26 cellular contexts compared by ENCODE assay signal in the genomic region with DNA sequence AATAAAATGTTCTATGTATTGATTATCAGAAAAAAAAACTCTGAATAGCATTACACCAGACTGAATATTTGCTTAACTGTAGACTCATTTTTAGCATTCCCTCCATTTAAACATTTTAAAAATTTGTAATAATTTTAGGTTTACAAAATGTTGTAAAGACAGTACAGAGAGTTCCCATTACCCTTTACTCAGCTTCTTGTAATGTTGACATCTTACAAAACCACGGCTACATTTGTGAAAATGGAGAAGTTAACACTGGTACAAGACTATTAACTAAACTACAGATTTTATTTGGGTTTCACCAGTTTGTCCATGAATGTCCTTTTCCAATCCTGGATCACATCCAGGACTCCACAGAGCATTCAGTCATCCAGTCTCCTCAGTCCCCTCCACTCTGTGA.
"Had no signal": no experiment of that assay in that cellular context is flagged by ENCODE, and none has a peak within 500 bp of the region (broad histone marks: within the 10 kb centered on the region; RNA-seq: fewer than 3 reads in every experiment).

No MANE protein-coding gene starts in this region.

- H3K27ac Mint-ChIP-seq: activated CD4-positive, alpha-beta memory T cell treated with anti-CD3 and anti-CD28 coated beads for 36 hours; activated CD4-positive, alpha-beta T cell treated with anti-CD3 and anti-CD28 coated beads, Interleukin-2, amount 10 ng/mL, durations not matched to agents 24 days and 14 days; activated naive CD4-positive, alpha-beta T cell treated with anti-CD3 and anti-CD28 coated beads, Interleukin-2, amount 50 U/mL, for 24 hours; activated naive CD8-positive, alpha-beta T cell treated with anti-CD3 and anti-CD28 coated beads, Interleukin-2, amount 50 U/mL, for 24 hours; activated T-cell treated with anti-CD3 and anti-CD28 coated beads, Interleukin-2, amount 50 U/mL, for 24 hours; dendritic cell treated with granulocyte-macrophage colony-stimulating factor and Interleukin-4, amounts not matched to agents 40 ng/mL and 50 ng/mL, for 4 days; natural killer cell treated with Interleukin-12 subunit alpha and Interleukin-12 subunit beta and Interleukin-15 and Interleukin-18, amount 100 ng/mL, for 72 hours; stimulated activated memory B cell treated with anti-CD40 and anti-IgM and Interleukin-4, amounts not matched to agents 10 μg/mL and 1 μg/mL and 100 μg/mL, for 72 hours; stimulated activated naive CD8-positive, alpha-beta T cell treated with anti-CD3 and anti-CD28 coated beads, Interleukin-15, amount 100 ng/mL, for 72 hours; T-helper 17 cell had no signal

- H3K36me3 ChIP-seq: esophagus muscularis mucosa, left ventricle myocardium inferior, prostate gland, upper lobe of left lung had no signal

- H3K4me1 ChIP-seq: foreskin keratinocyte, prostate gland had no signal

- ATAC-seq: activated naive CD8-positive, alpha-beta T cell treated with anti-CD3 and anti-CD28 coated beads, Interleukin-2, amount 50 U/mL, for 24 hours; foreskin keratinocyte; mucosa of descending colon; natural killer cell treated with Interleukin-12 subunit alpha and Interleukin-12 subunit beta and Interleukin-15 and Interleukin-18, amount 100 ng/mL, for 72 hours; stimulated activated memory B cell treated with anti-CD40 and anti-IgM and Interleukin-4, amounts not matched to agents 10 μg/mL and 1 μg/mL and 100 μg/mL, for 72 hours; stimulated activated naive CD8-positive, alpha-beta T cell treated with anti-CD3 and anti-CD28 coated beads, Interleukin-15, amount 100 ng/mL, for 72 hours; T-helper 17 cell had no signal

- H3K4me1 Mint-ChIP-seq: activated CD4-positive, alpha-beta T cell treated with anti-CD3 and anti-CD28 coated beads, Interleukin-2, amount 10 ng/mL, durations not matched to agents 24 days and 14 days; activated naive CD4-positive, alpha-beta T cell treated with anti-CD3 and anti-CD28 coated beads, Interleukin-2, amount 50 U/mL, for 24 hours; activated naive CD8-positive, alpha-beta T cell treated with anti-CD3 and anti-CD28 coated beads, Interleukin-2, amount 50 U/mL, for 24 hours; central memory CD8-positive, alpha-beta T cell; stimulated activated memory B cell treated with anti-CD40 and anti-IgM and Interleukin-4, amounts not matched to agents 10 μg/mL and 1 μg/mL and 100 μg/mL, for 72 hours; stimulated activated naive CD8-positive, alpha-beta T cell treated with anti-CD3 and anti-CD28 coated beads, Interleukin-15, amount 100 ng/mL, for 72 hours; T-helper 17 cell had no signal

- H3K4me3 Mint-ChIP-seq: activated CD4-positive, alpha-beta memory T cell treated with anti-CD3 and anti-CD28 coated beads for 36 hours; activated CD4-positive, alpha-beta T cell treated with anti-CD3 and anti-CD28 coated beads, Interleukin-2, amount 10 ng/mL, durations not matched to agents 24 days and 14 days; activated naive CD4-positive, alpha-beta T cell treated with anti-CD3 and anti-CD28 coated beads, Interleukin-2, amount 50 U/mL, for 24 hours; activated naive CD8-positive, alpha-beta T cell treated with anti-CD3 and anti-CD28 coated beads, Interleukin-2, amount 50 U/mL, for 24 hours; activated T-cell treated with anti-CD3 and anti-CD28 coated beads, Interleukin-2, amount 50 U/mL, for 24 hours; central memory CD8-positive, alpha-beta T cell; dendritic cell treated with granulocyte-macrophage colony-stimulating factor and Interleukin-4, amounts not matched to agents 40 ng/mL and 50 ng/mL, for 4 days; natural killer cell treated with Interleukin-12 subunit alpha and Interleukin-12 subunit beta and Interleukin-15 and Interleukin-18, amount 100 ng/mL, for 72 hours; stimulated activated memory B cell treated with anti-CD40 and anti-IgM and Interleukin-4, amounts not matched to agents 10 μg/mL and 1 μg/mL and 100 μg/mL, for 72 hours; stimulated activated naive CD8-positive, alpha-beta T cell treated with anti-CD3 and anti-CD28 coated beads, Interleukin-15, amount 100 ng/mL, for 72 hours; T-helper 17 cell had no signal

- H3K27me3 Mint-ChIP-seq: activated naive CD4-positive, alpha-beta T cell treated with anti-CD3 and anti-CD28 coated beads, Interleukin-2, amount 50 U/mL, for 24 hours had no signal

- H3K27ac ChIP-seq: foreskin keratinocyte, left ventricle myocardium inferior, prostate gland, upper lobe of left lung had no signal

- H3K9me3 Mint-ChIP-seq: activated CD4-positive, alpha-beta memory T cell treated with anti-CD3 and anti-CD28 coated beads for 36 hours; activated CD4-positive, alpha-beta T cell treated with anti-CD3 and anti-CD28 coated beads, Interleukin-2, amount 10 ng/mL, durations not matched to agents 24 days and 14 days; activated naive CD4-positive, alpha-beta T cell treated with anti-CD3 and anti-CD28 coated beads, Interleukin-2, amount 50 U/mL, for 24 hours; activated naive CD8-positive, alpha-beta T cell treated with anti-CD3 and anti-CD28 coated beads, Interleukin-2, amount 50 U/mL, for 24 hours; activated T-cell treated with anti-CD3 and anti-CD28 coated beads, Interleukin-2, amount 50 U/mL, for 24 hours; central memory CD8-positive, alpha-beta T cell; dendritic cell treated with granulocyte-macrophage colony-stimulating factor and Interleukin-4, amounts not matched to agents 40 ng/mL and 50 ng/mL, for 4 days; natural killer cell treated with Interleukin-12 subunit alpha and Interleukin-12 subunit beta and Interleukin-15 and Interleukin-18, amount 100 ng/mL, for 72 hours; stimulated activated memory B cell treated with anti-CD40 and anti-IgM and Interleukin-4, amounts not matched to agents 10 μg/mL and 1 μg/mL and 100 μg/mL, for 72 hours; stimulated activated naive CD8-positive, alpha-beta T cell treated with anti-CD3 and anti-CD28 coated beads, Interleukin-15, amount 100 ng/mL, for 72 hours had no signal

- H3K36me3 Mint-ChIP-seq: activated CD4-positive, alpha-beta memory T cell treated with anti-CD3 and anti-CD28 coated beads for 36 hours; activated naive CD4-positive, alpha-beta T cell treated with anti-CD3 and anti-CD28 coated beads, Interleukin-2, amount 50 U/mL, for 24 hours; natural killer cell treated with Interleukin-12 subunit alpha and Interleukin-12 subunit beta and Interleukin-15 and Interleukin-18, amount 100 ng/mL, for 72 hours; stimulated activated memory B cell treated with anti-CD40 and anti-IgM and Interleukin-4, amounts not matched to agents 10 μg/mL and 1 μg/mL and 100 μg/mL, for 72 hours had no signal

- H3K9me3 ChIP-seq: esophagus muscularis mucosa, left ventricle myocardium inferior, mucosa of descending colon, prostate gland, upper lobe of left lung had no signal

- DNase-seq: activated CD4-positive, alpha-beta memory T cell treated with anti-CD3 and anti-CD28 coated beads for 36 hours; activated CD4-positive, alpha-beta T cell treated with anti-CD3 and anti-CD28 coated beads, Interleukin-2, amount 10 ng/mL, durations not matched to agents 24 days and 14 days; activated CD4-positive, CD25-positive, alpha-beta regulatory T cell treated with anti-CD3 and anti-CD28 coated beads, Interleukin-2, amount 50 U/mL, for 72 hours; activated CD8-positive, alpha-beta memory T cell treated with anti-CD3 and anti-CD28 coated beads, Interleukin-2, amount 50 U/mL, for 48 hours; activated naive CD8-positive, alpha-beta T cell treated with anti-CD3 and anti-CD28 coated beads, Interleukin-2, amount 50 U/mL, for 24 hours; activated T-cell treated with anti-CD3 and anti-CD28 coated beads, Interleukin-2, amount 50 U/mL, for 24 hours; foreskin keratinocyte; left ventricle myocardium inferior; mesendoderm; mucosa of descending colon; retina; small intestine; stimulated activated CD4-positive, alpha-beta T cell treated with anti-CD3 and anti-CD28 coated beads, Interleukin-4, amount 100 ng/mL, for 4 hours; stimulated activated CD8-positive, alpha-beta memory T cell treated with anti-CD3 and anti-CD28 coated beads, Interleukin-4, amount 100 ng/mL, for 48 hours; stimulated activated naive CD8-positive, alpha-beta T cell treated with anti-CD3 and anti-CD28 coated beads, Interleukin-15, amount 100 ng/mL, for 72 hours; T-helper 17 cell; T1000; upper lobe of left lung had no signal

- H3K4me3 ChIP-seq: esophagus muscularis mucosa, left ventricle myocardium inferior, lung, mucosa of descending colon, prostate gland, upper lobe of left lung had no signal

- H3K27me3 ChIP-seq: esophagus muscularis mucosa, upper lobe of left lung had no signal
